Comparison of ENCODE assay signal across 2 cellular contexts in genomic region chr15:60801336-60801735, GRCh38.
TF ChIP-seq lines count a peak whose summit lies in the region.

No MANE protein-coding gene starts in this region.

TF ChIP-seq in liver, 16 proteins besides CTCF, POLR2A, EP300 and RAD21:
- no peak for TF ChIP-seq REST (IDR thresholded peaks at IDR 0.05)
- no peak for TF ChIP-seq HNF4A (conservative IDR thresholded peaks at IDR 0.05)
- TF ChIP-seq EGR1 (IDR thresholded peaks at IDR 0.05; ENCODE audit: low read depth in 2 of 2), result no peak
- TF ChIP-seq, protein P1, sequence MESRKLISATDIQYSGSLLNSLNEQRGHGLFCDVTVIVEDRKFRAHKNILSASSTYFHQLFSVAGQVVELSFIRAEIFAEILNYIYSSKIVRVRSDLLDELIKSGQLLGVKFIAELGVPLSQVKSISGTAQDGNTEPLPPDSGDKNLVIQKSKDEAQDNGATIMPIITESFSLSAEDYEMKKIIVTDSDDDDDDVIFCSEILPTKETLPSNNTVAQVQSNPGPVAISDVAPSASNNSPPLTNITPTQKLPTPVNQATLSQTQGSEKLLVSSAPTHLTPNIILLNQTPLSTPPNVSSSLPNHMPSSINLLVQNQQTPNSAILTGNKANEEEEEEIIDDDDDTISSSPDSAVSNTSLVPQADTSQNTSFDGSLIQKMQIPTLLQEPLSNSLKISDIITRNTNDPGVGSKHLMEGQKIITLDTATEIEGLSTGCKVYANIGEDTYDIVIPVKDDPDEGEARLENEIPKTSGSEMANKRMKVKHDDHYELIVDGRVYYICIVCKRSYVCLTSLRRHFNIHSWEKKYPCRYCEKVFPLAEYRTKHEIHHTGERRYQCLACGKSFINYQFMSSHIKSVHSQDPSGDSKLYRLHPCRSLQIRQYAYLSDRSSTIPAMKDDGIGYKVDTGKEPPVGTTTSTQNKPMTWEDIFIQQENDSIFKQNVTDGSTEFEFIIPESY (IDR thresholded peaks at IDR 0.05), result no peak
- TF ChIP-seq RXRA (IDR thresholded peaks at IDR 0.05), result no peak
- no peak for TF ChIP-seq MAX (IDR thresholded peaks at IDR 0.05)
- TF ChIP-seq FOXA2 (IDR thresholded peaks at IDR 0.05), result no peak
- no peak for TF ChIP-seq HNF4G (IDR thresholded peaks at IDR 0.05)
- TF ChIP-seq JUND (IDR thresholded peaks at IDR 0.05), result no peak
- TF ChIP-seq, protein P2, sequence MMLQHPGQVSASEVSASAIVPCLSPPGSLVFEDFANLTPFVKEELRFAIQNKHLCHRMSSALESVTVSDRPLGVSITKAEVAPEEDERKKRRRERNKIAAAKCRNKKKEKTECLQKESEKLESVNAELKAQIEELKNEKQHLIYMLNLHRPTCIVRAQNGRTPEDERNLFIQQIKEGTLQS (IDR thresholded peaks at IDR 0.05), result no peak
- no peak for TF ChIP-seq SP1 (IDR thresholded peaks at IDR 0.05)
- TF ChIP-seq YY1 (IDR thresholded peaks at IDR 0.05), result no peak
- TF ChIP-seq GABPA (IDR thresholded peaks at IDR 0.05 in 1 of 2, conservative IDR thresholded peaks at IDR 0.05 in 1 of 2), result no peak

TF ChIP-seq in HepG2, 621 proteins besides CTCF, POLR2A, EP300 and RAD21 (continued from another document):
- TF ChIP-seq, protein P3, sequence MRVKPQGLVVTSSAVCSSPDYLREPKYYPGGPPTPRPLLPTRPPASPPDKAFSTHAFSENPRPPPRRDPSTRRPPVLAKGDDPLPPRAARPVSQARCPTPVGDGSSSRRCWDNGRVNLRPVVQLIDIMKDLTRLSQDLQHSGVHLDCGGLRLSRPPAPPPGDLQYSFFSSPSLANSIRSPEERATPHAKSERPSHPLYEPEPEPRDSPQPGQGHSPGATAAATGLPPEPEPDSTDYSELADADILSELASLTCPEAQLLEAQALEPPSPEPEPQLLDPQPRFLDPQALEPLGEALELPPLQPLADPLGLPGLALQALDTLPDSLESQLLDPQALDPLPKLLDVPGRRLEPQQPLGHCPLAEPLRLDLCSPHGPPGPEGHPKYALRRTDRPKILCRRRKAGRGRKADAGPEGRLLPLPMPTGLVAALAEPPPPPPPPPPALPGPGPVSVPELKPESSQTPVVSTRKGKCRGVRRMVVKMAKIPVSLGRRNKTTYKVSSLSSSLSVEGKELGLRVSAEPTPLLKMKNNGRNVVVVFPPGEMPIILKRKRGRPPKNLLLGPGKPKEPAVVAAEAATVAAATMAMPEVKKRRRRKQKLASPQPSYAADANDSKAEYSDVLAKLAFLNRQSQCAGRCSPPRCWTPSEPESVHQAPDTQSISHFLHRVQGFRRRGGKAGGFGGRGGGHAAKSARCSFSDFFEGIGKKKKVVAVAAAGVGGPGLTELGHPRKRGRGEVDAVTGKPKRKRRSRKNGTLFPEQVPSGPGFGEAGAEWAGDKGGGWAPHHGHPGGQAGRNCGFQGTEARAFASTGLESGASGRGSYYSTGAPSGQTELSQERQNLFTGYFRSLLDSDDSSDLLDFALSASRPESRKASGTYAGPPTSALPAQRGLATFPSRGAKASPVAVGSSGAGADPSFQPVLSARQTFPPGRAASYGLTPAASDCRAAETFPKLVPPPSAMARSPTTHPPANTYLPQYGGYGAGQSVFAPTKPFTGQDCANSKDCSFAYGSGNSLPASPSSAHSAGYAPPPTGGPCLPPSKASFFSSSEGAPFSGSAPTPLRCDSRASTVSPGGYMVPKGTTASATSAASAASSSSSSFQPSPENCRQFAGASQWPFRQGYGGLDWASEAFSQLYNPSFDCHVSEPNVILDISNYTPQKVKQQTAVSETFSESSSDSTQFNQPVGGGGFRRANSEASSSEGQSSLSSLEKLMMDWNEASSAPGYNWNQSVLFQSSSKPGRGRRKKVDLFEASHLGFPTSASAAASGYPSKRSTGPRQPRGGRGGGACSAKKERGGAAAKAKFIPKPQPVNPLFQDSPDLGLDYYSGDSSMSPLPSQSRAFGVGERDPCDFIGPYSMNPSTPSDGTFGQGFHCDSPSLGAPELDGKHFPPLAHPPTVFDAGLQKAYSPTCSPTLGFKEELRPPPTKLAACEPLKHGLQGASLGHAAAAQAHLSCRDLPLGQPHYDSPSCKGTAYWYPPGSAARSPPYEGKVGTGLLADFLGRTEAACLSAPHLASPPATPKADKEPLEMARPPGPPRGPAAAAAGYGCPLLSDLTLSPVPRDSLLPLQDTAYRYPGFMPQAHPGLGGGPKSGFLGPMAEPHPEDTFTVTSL (CRISPR knock-in tag; IDR thresholded peaks at IDR 0.05; ENCODE audit: borderline replicate concordance), result no peak
- TF ChIP-seq ZNF232 (CRISPR knock-in tag; IDR thresholded peaks at IDR 0.05; ENCODE audit: borderline replicate concordance) (no peak), SMARCC2 (IDR thresholded peaks at IDR 0.05) (no peak), ZNF512B (CRISPR knock-in tag; IDR thresholded peaks at IDR 0.05; ENCODE audit: borderline replicate concordance) (no peak), ZNF180 (CRISPR knock-in tag; IDR thresholded peaks at IDR 0.05; ENCODE audit: borderline replicate concordance, low read depth) (no peak), DNMT3B (CRISPR knock-in tag; conservative IDR thresholded peaks at IDR 0.05) (no peak), SIN3A (IDR thresholded peaks at IDR 0.05; ENCODE audit: borderline replicate concordance, low read depth, low read length) (no peak), ZNF121 (CRISPR knock-in tag; IDR thresholded peaks at IDR 0.05) (no peak), HIVEP1 (CRISPR knock-in tag; IDR thresholded peaks at IDR 0.05) (no peak)
- TF ChIP-seq, protein P4, sequence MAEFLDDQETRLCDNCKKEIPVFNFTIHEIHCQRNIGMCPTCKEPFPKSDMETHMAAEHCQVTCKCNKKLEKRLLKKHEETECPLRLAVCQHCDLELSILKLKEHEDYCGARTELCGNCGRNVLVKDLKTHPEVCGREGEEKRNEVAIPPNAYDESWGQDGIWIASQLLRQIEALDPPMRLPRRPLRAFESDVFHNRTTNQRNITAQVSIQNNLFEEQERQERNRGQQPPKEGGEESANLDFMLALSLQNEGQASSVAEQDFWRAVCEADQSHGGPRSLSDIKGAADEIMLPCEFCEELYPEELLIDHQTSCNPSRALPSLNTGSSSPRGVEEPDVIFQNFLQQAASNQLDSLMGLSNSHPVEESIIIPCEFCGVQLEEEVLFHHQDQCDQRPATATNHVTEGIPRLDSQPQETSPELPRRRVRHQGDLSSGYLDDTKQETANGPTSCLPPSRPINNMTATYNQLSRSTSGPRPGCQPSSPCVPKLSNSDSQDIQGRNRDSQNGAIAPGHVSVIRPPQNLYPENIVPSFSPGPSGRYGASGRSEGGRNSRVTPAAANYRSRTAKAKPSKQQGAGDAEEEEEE (CRISPR knock-in tag; IDR thresholded peaks at IDR 0.05; ENCODE audit: borderline replicate concordance), result no peak
- TF ChIP-seq, protein P5, sequence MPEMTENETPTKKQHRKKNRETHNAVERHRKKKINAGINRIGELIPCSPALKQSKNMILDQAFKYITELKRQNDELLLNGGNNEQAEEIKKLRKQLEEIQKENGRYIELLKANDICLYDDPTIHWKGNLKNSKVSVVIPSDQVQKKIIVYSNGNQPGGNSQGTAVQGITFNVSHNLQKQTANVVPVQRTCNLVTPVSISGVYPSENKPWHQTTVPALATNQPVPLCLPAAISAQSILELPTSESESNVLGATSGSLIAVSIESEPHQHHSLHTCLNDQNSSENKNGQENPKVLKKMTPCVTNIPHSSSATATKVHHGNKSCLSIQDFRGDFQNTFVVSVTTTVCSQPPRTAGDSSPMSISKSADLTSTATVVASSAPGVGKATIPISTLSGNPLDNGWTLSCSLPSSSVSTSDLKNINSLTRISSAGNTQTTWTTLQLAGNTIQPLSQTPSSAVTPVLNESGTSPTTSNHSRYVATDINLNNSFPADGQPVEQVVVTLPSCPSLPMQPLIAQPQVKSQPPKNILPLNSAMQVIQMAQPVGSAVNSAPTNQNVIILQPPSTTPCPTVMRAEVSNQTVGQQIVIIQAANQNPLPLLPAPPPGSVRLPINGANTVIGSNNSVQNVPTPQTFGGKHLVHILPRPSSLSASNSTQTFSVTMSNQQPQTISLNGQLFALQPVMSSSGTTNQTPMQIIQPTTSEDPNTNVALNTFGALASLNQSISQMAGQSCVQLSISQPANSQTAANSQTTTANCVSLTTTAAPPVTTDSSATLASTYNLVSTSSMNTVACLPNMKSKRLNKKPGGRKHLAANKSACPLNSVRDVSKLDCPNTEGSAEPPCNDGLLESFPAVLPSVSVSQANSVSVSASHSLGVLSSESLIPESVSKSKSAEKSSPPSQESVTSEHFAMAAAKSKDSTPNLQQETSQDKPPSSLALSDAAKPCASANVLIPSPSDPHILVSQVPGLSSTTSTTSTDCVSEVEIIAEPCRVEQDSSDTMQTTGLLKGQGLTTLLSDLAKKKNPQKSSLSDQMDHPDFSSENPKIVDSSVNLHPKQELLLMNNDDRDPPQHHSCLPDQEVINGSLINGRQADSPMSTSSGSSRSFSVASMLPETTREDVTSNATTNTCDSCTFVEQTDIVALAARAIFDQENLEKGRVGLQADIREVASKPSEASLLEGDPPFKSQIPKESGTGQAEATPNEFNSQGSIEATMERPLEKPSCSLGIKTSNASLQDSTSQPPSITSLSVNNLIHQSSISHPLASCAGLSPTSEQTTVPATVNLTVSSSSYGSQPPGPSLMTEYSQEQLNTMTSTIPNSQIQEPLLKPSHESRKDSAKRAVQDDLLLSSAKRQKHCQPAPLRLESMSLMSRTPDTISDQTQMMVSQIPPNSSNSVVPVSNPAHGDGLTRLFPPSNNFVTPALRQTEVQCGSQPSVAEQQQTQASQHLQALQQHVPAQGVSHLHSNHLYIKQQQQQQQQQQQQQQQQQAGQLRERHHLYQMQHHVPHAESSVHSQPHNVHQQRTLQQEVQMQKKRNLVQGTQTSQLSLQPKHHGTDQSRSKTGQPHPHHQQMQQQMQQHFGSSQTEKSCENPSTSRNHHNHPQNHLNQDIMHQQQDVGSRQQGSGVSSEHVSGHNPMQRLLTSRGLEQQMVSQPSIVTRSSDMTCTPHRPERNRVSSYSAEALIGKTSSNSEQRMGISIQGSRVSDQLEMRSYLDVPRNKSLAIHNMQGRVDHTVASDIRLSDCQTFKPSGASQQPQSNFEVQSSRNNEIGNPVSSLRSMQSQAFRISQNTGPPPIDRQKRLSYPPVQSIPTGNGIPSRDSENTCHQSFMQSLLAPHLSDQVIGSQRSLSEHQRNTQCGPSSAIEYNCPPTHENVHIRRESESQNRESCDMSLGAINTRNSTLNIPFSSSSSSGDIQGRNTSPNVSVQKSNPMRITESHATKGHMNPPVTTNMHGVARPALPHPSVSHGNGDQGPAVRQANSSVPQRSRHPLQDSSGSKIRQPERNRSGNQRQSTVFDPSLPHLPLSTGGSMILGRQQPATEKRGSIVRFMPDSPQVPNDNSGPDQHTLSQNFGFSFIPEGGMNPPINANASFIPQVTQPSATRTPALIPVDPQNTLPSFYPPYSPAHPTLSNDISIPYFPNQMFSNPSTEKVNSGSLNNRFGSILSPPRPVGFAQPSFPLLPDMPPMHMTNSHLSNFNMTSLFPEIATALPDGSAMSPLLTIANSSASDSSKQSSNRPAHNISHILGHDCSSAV (CRISPR knock-in tag; IDR thresholded peaks at IDR 0.05; ENCODE audit: borderline replicate concordance), result no peak
